ENCODE assay signal across 8 cellular contexts in the genomic region with DNA sequence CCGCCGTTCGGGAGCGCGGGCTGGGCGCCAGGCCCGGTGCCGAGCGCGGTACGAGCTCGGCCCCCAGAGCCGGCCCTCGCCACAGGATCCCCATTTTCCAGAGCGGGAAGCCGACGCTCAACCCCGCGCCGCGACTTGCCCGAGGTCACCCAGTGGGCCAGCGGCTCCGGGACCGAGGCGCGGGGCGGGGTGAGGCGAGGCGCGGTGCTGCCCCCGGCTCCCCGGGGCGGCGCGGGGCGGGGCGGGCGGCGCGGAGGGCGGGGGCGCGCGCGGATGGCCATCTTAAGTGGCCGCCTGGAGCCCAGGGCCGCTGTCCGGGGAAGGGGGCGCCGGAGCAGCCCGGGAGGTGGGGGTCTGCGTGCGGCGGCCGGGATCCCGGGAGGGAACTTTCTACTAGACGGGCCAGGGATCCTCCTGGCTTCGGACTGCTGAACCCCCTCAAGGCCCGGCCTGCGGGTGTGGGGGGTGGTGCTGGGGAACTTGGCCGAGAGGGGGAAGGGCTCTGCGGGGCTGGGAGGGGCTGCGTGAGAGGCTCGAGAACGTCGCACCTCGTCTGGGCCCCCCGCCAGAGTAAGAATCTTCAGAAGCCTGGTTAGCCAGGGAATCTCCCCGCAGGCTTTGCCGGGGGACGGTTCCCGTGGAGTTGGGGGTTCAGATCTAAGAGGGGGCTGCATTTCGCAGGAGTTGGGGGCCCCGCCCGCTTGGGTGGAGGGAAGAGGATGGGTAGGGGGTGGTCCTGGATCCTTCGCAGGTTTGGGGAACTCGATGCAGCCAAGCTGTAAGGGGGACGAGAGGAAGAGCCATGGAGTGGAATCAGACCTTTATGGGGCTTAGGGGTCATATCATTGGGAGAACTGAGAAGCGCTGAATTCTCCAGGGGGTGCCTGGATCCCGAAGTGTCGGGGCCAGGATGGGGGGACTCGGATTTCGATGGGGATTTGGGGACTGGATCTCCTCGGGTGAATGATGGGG. TPM values are rescaled to one million over a fixed set of nuclear protein-coding genes. Genes with fewer than 3 reads are reported as not detected.
DNase-seq lines count a peak whose midpoint lies in the region; ATAC-seq, FAIRE-seq and TF ChIP-seq lines count a peak whose summit lies in the region.

No MANE protein-coding gene starts in this region.

- H3K4me2 ChIP-seq in BLaER1, result peak overlapping the region; percentile 93

- DNase-seq in Peyer's patch (peak; percentile 62 to 87 (median 87)), glutamatergic neuron (peak; percentile 66), pancreas (peak in 5 of 6 donors; percentile 53 to 90 (median 80)), cerebellar nuclear complex (lab: John Stamatoyannopoulos, UW) (no peak)
- peak; percentile 63 for DNase-seq in activated naive CD4-positive, alpha-beta T cell treated with anti-CD3 and anti-CD28 coated beads for 36 hours

- 0 to 1% methylated on average over 47 to 85 of the region's 85 CpGs for WGBS in pancreas, 2 donors

- no peak for TF ChIP-seq POLR2A in Peyer's patch (IDR thresholded peaks at IDR 0.05)

- TF ChIP-seq CTCF in Peyer's patch (IDR thresholded peaks at IDR 0.05), result no peak
- TF ChIP-seq CTCF in glutamatergic neuron (IDR thresholded peaks at IDR 0.05; ENCODE audit: partially characterized antibody, unreplicated experiment), result no peak
- no peak for TF ChIP-seq CTCF in pancreas (IDR thresholded peaks at IDR 0.05)

- H3K9me3 Mint-ChIP-seq in activated naive CD4-positive, alpha-beta T cell treated with anti-CD3 and anti-CD28 coated beads for 36 hours, result no peaks in the 10 kb centered on the region
- H3K9me3 Mint-ChIP-seq in glutamatergic neuron (ENCODE audit: unreplicated experiment), result peaks cover 2% of the 10 kb centered on the region

- H3K4me1 Mint-ChIP-seq in activated naive CD4-positive, alpha-beta T cell treated with anti-CD3 and anti-CD28 coated beads for 36 hours (ENCODE audit: low read depth), result peaks cover 20% of the 10 kb centered on the region
- H3K4me1 Mint-ChIP-seq in glutamatergic neuron (ENCODE audit: low read depth, unreplicated experiment), result peaks cover 9% of the 10 kb centered on the region

- no peak for FAIRE-seq in pancreas (lab: Jason Lieb, UNC)

- H3K27ac ChIP-seq in BLaER1, result peak overlapping the region; percentile 98
- peak overlapping the region; percentile 94 to 100 (median 98) for H3K27ac ChIP-seq in Peyer's patch
- peak overlapping the region; percentile 86 to 99 (median 93) for H3K27ac ChIP-seq in pancreas

- H3K36me3 Mint-ChIP-seq in activated naive CD4-positive, alpha-beta T cell treated with anti-CD3 and anti-CD28 coated beads for 36 hours (ENCODE audit: low read depth), result peaks cover 4% of the 10 kb centered on the region
- H3K36me3 Mint-ChIP-seq in glutamatergic neuron (ENCODE audit: unreplicated experiment), result no peaks in the 10 kb centered on the region

- peak overlapping the region; percentile 97 for H3K9ac ChIP-seq in BLaER1

- H3K9me3 ChIP-seq in BLaER1, result no peaks in the 10 kb centered on the region
- no peaks in the 10 kb centered on the region for H3K9me3 ChIP-seq in Peyer's patch
- no peaks in the 10 kb centered on the region for H3K9me3 ChIP-seq in pancreas

- no peaks in the 10 kb centered on the region for H3K27me3 Mint-ChIP-seq in activated naive CD4-positive, alpha-beta T cell treated with anti-CD3 and anti-CD28 coated beads for 36 hours (ENCODE audit: low read depth)
- peaks cover 6% of the 10 kb centered on the region for H3K27me3 Mint-ChIP-seq in glutamatergic neuron (ENCODE audit: unreplicated experiment)

- peaks cover 53% of the 10 kb centered on the region for H3K4me1 ChIP-seq in BLaER1
- peaks cover 4 to 28% (median 11%) of the 10 kb centered on the region in 4 donors for H3K4me1 ChIP-seq in Peyer's patch
- H3K4me1 ChIP-seq in pancreas, result peaks cover 0 to 10% (median 0%) of the 10 kb centered on the region in 3 donors

- CTCF ChIA-PET in activated naive CD4-positive, alpha-beta T cell treated with anti-CD3 and anti-CD28 coated beads for 36 hours (lab: Charles Lee), result interaction anchor here (0.6 to 1.7 kb wide), 6 partner anchors 17 to 196 kb away, joined by 3 to 5 read pairs (median 4); no protein-coding TSS in a partner anchor

- peak overlapping the region; percentile 88 for H3K27ac Mint-ChIP-seq in activated naive CD4-positive, alpha-beta T cell treated with anti-CD3 and anti-CD28 coated beads for 36 hours
- H3K27ac Mint-ChIP-seq in glutamatergic neuron (ENCODE audit: unreplicated experiment), result no peak overlapping the region

- peak; percentile 40 for ATAC-seq in GM19043 (IDR thresholded peaks at IDR 0.05; ENCODE audit: low read depth, unreplicated experiment)
- ATAC-seq in HG03280 (IDR thresholded peaks at IDR 0.05; ENCODE audit: unreplicated experiment), result peak; percentile 56
- peak; percentile 70 to 79 (median 78) for ATAC-seq in pancreas

- no peaks in the 10 kb centered on the region for H3K27me3 ChIP-seq in BLaER1
- no peaks in the 10 kb centered on the region for H3K27me3 ChIP-seq in Peyer's patch
- H3K27me3 ChIP-seq in pancreas, result no peaks in the 10 kb centered on the region

- peak overlapping the region; percentile 92 for H3K4me3 Mint-ChIP-seq in activated naive CD4-positive, alpha-beta T cell treated with anti-CD3 and anti-CD28 coated beads for 36 hours
- peak overlapping the region; percentile 89 for H3K4me3 Mint-ChIP-seq in glutamatergic neuron (ENCODE audit: unreplicated experiment)

- H3K36me3 ChIP-seq in BLaER1 (peaks cover 28% of the 10 kb centered on the region), Peyer's patch (peaks cover 0 to 9% (median 0%) of the 10 kb centered on the region in 3 donors), pancreas (peaks cover 0 to 9% (median 4%) of the 10 kb centered on the region in 3 donors)

- intact Hi-C loops in activated naive CD4-positive, alpha-beta T cell treated with anti-CD3 and anti-CD28 coated beads for 36 hours (cut with micrococcal nuclease), result loop anchor here (1.0 to 5.0 kb wide), 10 partner anchors 15 to 777 kb away; a partner anchor contains a TSS
- intact Hi-C loops in pancreas (cut with DNase I), result no loop called here

- peaks cover 38% of the 10 kb centered on the region for H4K20me1 ChIP-seq in BLaER1

- H3K4me3 ChIP-seq in BLaER1, result peak overlapping the region; percentile 93
- peak overlapping the region; percentile 88 to 98 (median 92) for H3K4me3 ChIP-seq in Peyer's patch
- H3K4me3 ChIP-seq in pancreas, result peak overlapping the region; percentile 63 to 87 (median 72)

RNA-seq across cellular contexts. Expression of a gene that starts 0.7 kb away (rescaled TPM):
- total RNA-seq in Peyer's patch, result 100 to 1,000 TPM; 106 to 198 (median 179) TPM
- total RNA-seq in activated naive CD4-positive, alpha-beta T cell treated with anti-CD3 and anti-CD28 coated beads for 36 hours, result 10 to 100 TPM; 67.1 to 74.0 TPM
- 62.8 TPM for total RNA-seq in glutamatergic neuron (ENCODE audit: unreplicated experiment)
- 10 to 100 TPM; 46.3 to 94.7 (median 56.8) TPM for total RNA-seq in pancreas
- 100 to 1,000 TPM in 1 of 2 donors, 10 to 100 TPM in 1; 78.4 to 131 TPM for polyA plus RNA-seq in pancreas

RNA-seq across cellular contexts. Expression of a gene that starts 7.3 kb away (rescaled TPM):
- total RNA-seq in Peyer's patch, result 10 to 100 TPM in 1 of 4 donors, 1 to 10 TPM in 2, not detected in 1; 3.5 to 15.8 (median 8.0) TPM
- not detected for total RNA-seq in activated naive CD4-positive, alpha-beta T cell treated with anti-CD3 and anti-CD28 coated beads for 36 hours
- not detected for total RNA-seq in glutamatergic neuron (ENCODE audit: unreplicated experiment)
- total RNA-seq in pancreas, result 1 to 10 TPM in 4 of 6 donors, under 1 TPM in 2; 0.51 to 9.2 (median 4.7) TPM
- polyA plus RNA-seq in pancreas, result 1 to 10 TPM; 1.3 to 2.4 TPM

RNA-seq across cellular contexts. Expression of a gene that starts 20.1 kb away (rescaled TPM):
- total RNA-seq in Peyer's patch (not detected), glutamatergic neuron (ENCODE audit: unreplicated experiment) (12.0 TPM), pancreas (under 1 TPM in 1 of 6 donors, not detected in 5; 0.35 TPM)
- total RNA-seq in activated naive CD4-positive, alpha-beta T cell treated with anti-CD3 and anti-CD28 coated beads for 36 hours, result not detected
- polyA plus RNA-seq in pancreas, result under 1 TPM in 1 of 2 donors, not detected in 1; 0.61 TPM

RNA-seq across cellular contexts. Expression of a gene that starts 32.0 kb away (rescaled TPM):
- not detected for total RNA-seq in Peyer's patch
- total RNA-seq in activated naive CD4-positive, alpha-beta T cell treated with anti-CD3 and anti-CD28 coated beads for 36 hours, result not detected
- total RNA-seq in glutamatergic neuron (ENCODE audit: unreplicated experiment), result not detected
- 1 to 10 TPM; 1.2 to 6.2 (median 4.5) TPM for total RNA-seq in pancreas
- 1 to 10 TPM; 2.4 to 8.3 TPM for polyA plus RNA-seq in pancreas

Comparison
In these comparisons a context has a peak if more than half of its experiments do, and no peak if none do; other contexts are left out.
1. DNase-seq: peak in Peyer's patch (3 of 3), activated naive CD4-positive, alpha-beta T cell treated with anti-CD3 and anti-CD28 coated beads for 36 hours (single experiment), glutamatergic neuron (single experiment) and pancreas (5 of 6); none in cerebellar nuclear complex (0 of 2).
2. Peak in every context shown above with its lines, with median percentiles within 50 percentile points of each other: H3K27ac ChIP-seq, H3K4me3 ChIP-seq and ATAC-seq.